ENCODE assay signal across 1 cellular context in genomic region chr19:17779281-17779930, GRCh38.
TF ChIP-seq lines count a peak whose summit lies in the region.

No MANE protein-coding gene starts in this region.

TF ChIP-seq in HEK293, 187 proteins besides CTCF, POLR2A, EP300 and RAD21 (continued from another document):
- TF ChIP-seq, protein P1, sequence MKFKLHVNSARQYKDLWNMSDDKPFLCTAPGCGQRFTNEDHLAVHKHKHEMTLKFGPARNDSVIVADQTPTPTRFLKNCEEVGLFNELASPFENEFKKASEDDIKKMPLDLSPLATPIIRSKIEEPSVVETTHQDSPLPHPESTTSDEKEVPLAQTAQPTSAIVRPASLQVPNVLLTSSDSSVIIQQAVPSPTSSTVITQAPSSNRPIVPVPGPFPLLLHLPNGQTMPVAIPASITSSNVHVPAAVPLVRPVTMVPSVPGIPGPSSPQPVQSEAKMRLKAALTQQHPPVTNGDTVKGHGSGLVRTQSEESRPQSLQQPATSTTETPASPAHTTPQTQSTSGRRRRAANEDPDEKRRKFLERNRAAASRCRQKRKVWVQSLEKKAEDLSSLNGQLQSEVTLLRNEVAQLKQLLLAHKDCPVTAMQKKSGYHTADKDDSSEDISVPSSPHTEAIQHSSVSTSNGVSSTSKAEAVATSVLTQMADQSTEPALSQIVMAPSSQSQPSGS (tag by site-specific recombination; IDR thresholded peaks at IDR 0.05; ENCODE audit: low read depth): peak; percentile 80
- TF ChIP-seq ZBTB7A (tag by site-specific recombination; IDR thresholded peaks at IDR 0.05; ENCODE audit: low read depth): peak; percentile 32; the same call in 1 of the 2 replicates
- peak; percentile 30; the same call in 1 of the 2 replicates for TF ChIP-seq KLF1 (tag by site-specific recombination; IDR thresholded peaks at IDR 0.05)
- peak; percentile 45; the same call in 1 of the 2 replicates for TF ChIP-seq KLF8 (tag by site-specific recombination; IDR thresholded peaks at IDR 0.05)
- TF ChIP-seq, protein P2, sequence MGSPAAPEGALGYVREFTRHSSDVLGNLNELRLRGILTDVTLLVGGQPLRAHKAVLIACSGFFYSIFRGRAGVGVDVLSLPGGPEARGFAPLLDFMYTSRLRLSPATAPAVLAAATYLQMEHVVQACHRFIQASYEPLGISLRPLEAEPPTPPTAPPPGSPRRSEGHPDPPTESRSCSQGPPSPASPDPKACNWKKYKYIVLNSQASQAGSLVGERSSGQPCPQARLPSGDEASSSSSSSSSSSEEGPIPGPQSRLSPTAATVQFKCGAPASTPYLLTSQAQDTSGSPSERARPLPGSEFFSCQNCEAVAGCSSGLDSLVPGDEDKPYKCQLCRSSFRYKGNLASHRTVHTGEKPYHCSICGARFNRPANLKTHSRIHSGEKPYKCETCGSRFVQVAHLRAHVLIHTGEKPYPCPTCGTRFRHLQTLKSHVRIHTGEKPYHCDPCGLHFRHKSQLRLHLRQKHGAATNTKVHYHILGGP (tag by site-specific recombination; IDR thresholded peaks at IDR 0.05): no peak
